1 cellular context compared by ENCODE assay signal in the genomic region with DNA sequence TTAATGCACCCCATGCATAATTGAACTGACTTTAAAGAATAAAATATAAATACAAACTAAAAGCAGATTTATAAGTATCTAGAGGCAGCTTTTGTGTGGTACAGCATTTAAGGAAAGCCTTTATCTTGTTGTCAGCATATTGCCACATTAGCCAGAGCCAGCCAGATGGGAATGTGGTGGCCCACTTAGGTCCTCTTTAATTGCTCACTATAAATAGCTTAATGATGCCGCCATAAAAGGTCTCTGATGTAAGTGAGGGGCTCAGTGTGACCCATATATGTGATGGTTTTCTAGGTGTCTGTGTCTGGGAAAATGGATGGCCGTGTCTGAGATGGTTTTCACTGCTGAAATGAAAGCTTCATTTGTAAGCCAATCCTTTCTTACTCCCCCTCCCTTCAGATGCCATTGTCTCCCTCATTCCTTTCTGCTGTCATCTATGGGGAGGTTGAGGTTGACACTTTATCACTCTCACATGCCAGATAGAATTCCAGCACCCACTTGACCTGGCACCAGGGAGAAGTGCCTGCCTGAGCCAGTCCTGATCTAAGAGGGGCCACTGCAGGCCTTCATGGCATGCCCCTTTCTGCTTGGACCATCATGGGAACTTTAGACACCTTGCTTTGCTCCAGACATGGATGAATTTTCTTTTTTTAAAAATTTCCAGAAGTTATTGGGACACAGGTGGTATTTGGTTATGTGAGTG.
TF ChIP-seq lines count a peak whose summit lies in the region.

No MANE protein-coding gene starts in this region.

TF ChIP-seq in HepG2, 621 proteins besides CTCF, POLR2A, EP300 and RAD21 (continued from another document):
- no peak for TF ChIP-seq AHDC1 (CRISPR knock-in tag; IDR thresholded peaks at IDR 0.05; ENCODE audit: borderline replicate concordance)
- no peak for TF ChIP-seq ZNF720 (CRISPR knock-in tag; IDR thresholded peaks at IDR 0.05)
- no peak for TF ChIP-seq PHF21A (CRISPR knock-in tag; IDR thresholded peaks at IDR 0.05)
- TF ChIP-seq SCMH1 (CRISPR knock-in tag; IDR thresholded peaks at IDR 0.05; ENCODE audit: borderline replicate concordance): no peak
- TF ChIP-seq TBX2 (CRISPR knock-in tag; IDR thresholded peaks at IDR 0.05; ENCODE audit: borderline replicate concordance): no peak
- TF ChIP-seq ZNF234 (CRISPR knock-in tag; conservative IDR thresholded peaks at IDR 0.05): no peak
- no peak for TF ChIP-seq SRF (IDR thresholded peaks at IDR 0.05; ENCODE audit: low read depth, low read length)
- TF ChIP-seq ZSCAN20 (CRISPR knock-in tag; IDR thresholded peaks at IDR 0.05; ENCODE audit: borderline replicate concordance): no peak
- TF ChIP-seq ZNF567 (CRISPR knock-in tag; IDR thresholded peaks at IDR 0.05; ENCODE audit: borderline replicate concordance): no peak
- no peak for TF ChIP-seq ZBED4 (CRISPR knock-in tag; IDR thresholded peaks at IDR 0.05; ENCODE audit: borderline replicate concordance)
- TF ChIP-seq ZBTB26 (CRISPR knock-in tag; IDR thresholded peaks at IDR 0.05; ENCODE audit: borderline replicate concordance): no peak
- TF ChIP-seq HNRNPK (IDR thresholded peaks at IDR 0.05; ENCODE audit: low read depth, low read length, poor library complexity, severe bottlenecking): no peak
- no peak for TF ChIP-seq RFXANK (CRISPR knock-in tag; IDR thresholded peaks at IDR 0.05)
